8 cellular contexts compared by ENCODE assay signal in the genomic region with DNA sequence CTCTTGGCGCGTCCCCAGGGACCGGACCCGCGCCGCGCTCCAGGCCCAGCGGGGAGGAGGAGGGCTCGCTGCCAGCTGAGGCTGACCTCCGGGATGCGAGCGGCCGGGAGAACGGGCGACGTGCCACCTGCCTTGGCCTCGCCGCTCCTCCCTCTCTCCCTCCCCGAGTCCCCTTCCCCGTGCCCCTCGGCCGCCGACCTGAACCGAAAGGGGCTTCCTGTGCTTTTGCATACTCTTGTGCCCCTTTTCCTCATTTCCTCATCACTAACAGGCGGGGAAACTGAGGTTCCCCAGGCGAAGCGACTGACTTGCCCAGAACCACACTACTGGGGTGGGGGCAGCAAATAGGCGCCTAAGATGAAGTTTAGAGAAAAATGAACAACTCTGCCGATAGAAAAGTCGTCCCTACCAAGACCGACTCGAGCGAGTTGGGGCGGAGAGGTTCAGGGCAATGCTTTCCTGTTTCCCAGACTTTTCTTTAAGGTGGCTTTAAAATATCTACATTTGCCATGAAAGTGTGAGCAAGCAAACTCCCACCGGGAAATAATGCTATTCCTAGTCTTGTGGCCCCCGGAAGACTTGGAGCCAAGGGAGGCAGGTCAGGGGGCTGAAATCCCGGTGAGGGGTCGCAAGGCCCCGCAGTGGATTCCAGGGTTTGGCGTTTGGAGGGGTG. TPM values are rescaled to one million over a fixed set of nuclear protein-coding genes. Genes with fewer than 3 reads are reported as not detected.
A peak's percentile ranks its signal among the peaks of the same experiment; 100 is the strongest.
DNase-seq lines count a peak whose midpoint lies in the region; ATAC-seq and TF ChIP-seq lines count a peak whose summit lies in the region.

No MANE protein-coding gene starts in this region.

- peak overlapping the region; percentile 99 to 100 (median 100) for H3K27ac ChIP-seq in esophagus muscularis mucosa (replicated peaks in 1 of 4)
- peak overlapping the region; percentile 100 for H3K27ac ChIP-seq in neutrophil

- DNase-seq in BJ (ENCODE audit: low read depth) = no peak
- DNase-seq in HCEC 1CT = peak; percentile 63
- peak; percentile 18 for DNase-seq in T-helper 22 cell (ENCODE audit: low read depth)
- DNase-seq in esophagus muscularis mucosa (ENCODE audit: extremely low spot score) = no peak
- no peak for DNase-seq in GM19238 (ENCODE audit: insufficient read length, low spot score)

- H3K4me1 ChIP-seq in esophagus muscularis mucosa (peaks cover 24 to 70% (median 57%) of the 10 kb centered on the region in 4 donors), neutrophil (ENCODE audit: control insufficient read depth in 1 of 2, insufficient read depth in 1 of 2, low read depth in 1 of 2, low read length in 1 of 2) (peaks cover 66 to 71% of the 10 kb centered on the region in 2 experiments)

- no peak for ATAC-seq in HG03521 (IDR thresholded peaks at IDR 0.05; ENCODE audit: unreplicated experiment)
- ATAC-seq in GM21529 (IDR thresholded peaks at IDR 0.05; ENCODE audit: unreplicated experiment) = no peak

- under 1% methylated on average over 22 of the region's 40 CpGs for WGBS in esophagus muscularis mucosa

- intact Hi-C loops in esophagus muscularis mucosa (cut with DNase I) = loop anchor here (2.0 kb wide), 3 partner anchors 63 to 131 kb away; a partner anchor contains a TSS

- CTCF ChIA-PET in BJ (lab: Yijun Ruan, JAX) = interaction anchor here (0.6 to 11.6 kb wide), 27 partner anchors 16 to 176 kb away, joined by 3 to 92 read pairs (median 5); no protein-coding TSS in a partner anchor

- peaks cover 0 to 7% (median 0%) of the 10 kb centered on the region in 4 donors for H3K9me3 ChIP-seq in esophagus muscularis mucosa
- peaks cover 24% of the 10 kb centered on the region for H3K9me3 ChIP-seq in neutrophil

- H3K27me3 ChIP-seq in BJ (ENCODE audit: control insufficient read depth, insufficient read depth, low read length) = no peaks in the 10 kb centered on the region
- H3K27me3 ChIP-seq in esophagus muscularis mucosa = peaks cover 0 to 8% (median 0%) of the 10 kb centered on the region in 4 donors
- H3K27me3 ChIP-seq in neutrophil = peaks cover 6% of the 10 kb centered on the region

- H3K4me3 ChIP-seq in BJ (ENCODE audit: low read depth, low read length) (peak overlapping the region; percentile 42), esophagus muscularis mucosa (peak overlapping the region; percentile 88 to 98 (median 90)), neutrophil (ENCODE audit: low read depth in 1 of 2, low read length in 1 of 2) (peak overlapping the region; percentile 97 to 99)

- TF ChIP-seq POLR2A in esophagus muscularis mucosa (IDR thresholded peaks at IDR 0.05; ENCODE audit: low read depth) = no peak

- no peak for TF ChIP-seq EP300 in esophagus muscularis mucosa (IDR thresholded peaks at IDR 0.05)

- TF ChIP-seq CTCF in BJ (IDR thresholded peaks at IDR 0.05; ENCODE audit: insufficient read depth, low read depth, low read length) = no peak
- no peak for TF ChIP-seq CTCF in esophagus muscularis mucosa (IDR thresholded peaks at IDR 0.05)
- TF ChIP-seq CTCF in neutrophil (IDR thresholded peaks at IDR 0.05) = no peak

- POLR2A ChIA-PET in BJ (lab: Charles Lee) = interaction anchor here (0.6 to 1.8 kb wide), 18 partner anchors 14 to 182 kb away, joined by 4 to 12 read pairs (median 6); no protein-coding TSS in a partner anchor

- H3K36me3 ChIP-seq in BJ (ENCODE audit: control insufficient read depth, insufficient read depth, low read length) = peaks cover 12% of the 10 kb centered on the region
- peaks cover 13 to 41% (median 33%) of the 10 kb centered on the region in 4 donors for H3K36me3 ChIP-seq in esophagus muscularis mucosa
- peaks cover 42% of the 10 kb centered on the region for H3K36me3 ChIP-seq in neutrophil

RNA-seq across cellular contexts. Expression of a gene that starts 0.6 kb away (rescaled TPM):
- 252 and 432 TPM in 2 replicates for polyA plus RNA-seq in BJ (2011; rRNA removed)
- 275 and 403 TPM in 2 replicates for polyA minus RNA-seq in BJ (2011; rRNA and poly(A)+ RNA removed)
- 100 to 1,000 TPM; 455 to 718 (median 676) TPM for total RNA-seq in esophagus muscularis mucosa

Comparison
In these comparisons a context has a peak if more than half of its experiments do, and no peak if none do; other contexts are left out.
1. DNase-seq: peak in HCEC 1CT (single experiment) and T-helper 22 cell (single experiment); none in BJ (single experiment), esophagus muscularis mucosa (single experiment) and GM19238 (single experiment).
2. H3K4me3 ChIP-seq: peak in every context shown above with its lines; median percentile 98 in neutrophil; 90 in esophagus muscularis mucosa; 42 in BJ.